ENCODE assay signal across 1 cellular context in the genomic region with DNA sequence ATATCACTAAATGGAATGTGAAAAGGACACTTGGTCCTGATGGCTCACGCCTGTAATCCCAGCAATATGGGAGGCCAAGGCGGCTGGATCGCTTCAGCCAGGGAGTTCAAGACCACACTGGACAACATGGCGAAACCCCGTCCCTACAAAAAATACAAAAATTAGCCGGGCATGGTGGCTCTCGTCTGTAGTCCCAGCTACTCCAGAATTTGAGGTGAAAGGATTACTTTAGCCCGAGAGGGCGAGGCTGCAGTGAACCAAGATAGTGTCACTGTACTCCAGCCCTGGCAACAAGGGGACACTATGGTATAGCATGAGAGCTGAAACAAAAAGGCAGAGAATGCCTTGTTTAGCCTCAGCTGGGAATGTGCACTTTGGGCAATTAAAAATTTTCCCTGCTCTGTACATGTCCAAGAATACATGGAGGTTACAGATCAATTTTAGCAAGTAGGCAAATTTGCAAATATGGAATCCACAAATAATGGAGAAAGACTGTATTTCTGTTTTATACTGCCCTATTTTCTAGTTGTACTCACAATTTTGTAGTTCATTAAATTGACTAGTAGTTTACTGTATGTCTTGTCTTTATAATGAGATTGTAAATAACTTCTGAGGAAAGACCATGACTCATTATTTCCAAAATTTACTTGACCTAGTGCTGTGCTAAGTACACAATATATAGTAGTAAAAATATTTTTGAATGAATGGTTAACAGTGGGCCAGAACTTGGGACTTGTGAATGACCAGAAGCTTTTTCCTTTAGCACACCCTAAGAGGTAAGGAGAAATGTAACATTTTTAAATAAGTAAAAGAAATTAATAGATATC.
TF ChIP-seq lines count a peak whose summit lies in the region.

No MANE protein-coding gene starts in this region.

TF ChIP-seq in K562, 482 proteins besides CTCF, POLR2A, EP300 and RAD21 (continued from another document and continues in another):
- TF ChIP-seq, protein P1, sequence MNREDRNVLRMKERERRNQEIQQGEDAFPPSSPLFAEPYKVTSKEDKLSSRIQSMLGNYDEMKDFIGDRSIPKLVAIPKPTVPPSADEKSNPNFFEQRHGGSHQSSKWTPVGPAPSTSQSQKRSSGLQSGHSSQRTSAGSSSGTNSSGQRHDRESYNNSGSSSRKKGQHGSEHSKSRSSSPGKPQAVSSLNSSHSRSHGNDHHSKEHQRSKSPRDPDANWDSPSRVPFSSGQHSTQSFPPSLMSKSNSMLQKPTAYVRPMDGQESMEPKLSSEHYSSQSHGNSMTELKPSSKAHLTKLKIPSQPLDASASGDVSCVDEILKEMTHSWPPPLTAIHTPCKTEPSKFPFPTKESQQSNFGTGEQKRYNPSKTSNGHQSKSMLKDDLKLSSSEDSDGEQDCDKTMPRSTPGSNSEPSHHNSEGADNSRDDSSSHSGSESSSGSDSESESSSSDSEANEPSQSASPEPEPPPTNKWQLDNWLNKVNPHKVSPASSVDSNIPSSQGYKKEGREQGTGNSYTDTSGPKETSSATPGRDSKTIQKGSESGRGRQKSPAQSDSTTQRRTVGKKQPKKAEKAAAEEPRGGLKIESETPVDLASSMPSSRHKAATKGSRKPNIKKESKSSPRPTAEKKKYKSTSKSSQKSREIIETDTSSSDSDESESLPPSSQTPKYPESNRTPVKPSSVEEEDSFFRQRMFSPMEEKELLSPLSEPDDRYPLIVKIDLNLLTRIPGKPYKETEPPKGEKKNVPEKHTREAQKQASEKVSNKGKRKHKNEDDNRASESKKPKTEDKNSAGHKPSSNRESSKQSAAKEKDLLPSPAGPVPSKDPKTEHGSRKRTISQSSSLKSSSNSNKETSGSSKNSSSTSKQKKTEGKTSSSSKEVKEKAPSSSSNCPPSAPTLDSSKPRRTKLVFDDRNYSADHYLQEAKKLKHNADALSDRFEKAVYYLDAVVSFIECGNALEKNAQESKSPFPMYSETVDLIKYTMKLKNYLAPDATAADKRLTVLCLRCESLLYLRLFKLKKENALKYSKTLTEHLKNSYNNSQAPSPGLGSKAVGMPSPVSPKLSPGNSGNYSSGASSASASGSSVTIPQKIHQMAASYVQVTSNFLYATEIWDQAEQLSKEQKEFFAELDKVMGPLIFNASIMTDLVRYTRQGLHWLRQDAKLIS (CRISPR knock-in tag; IDR thresholded peaks at IDR 0.05) = no peak
- no peak for TF ChIP-seq SRSF7 (optimal IDR thresholded peaks at IDR 0.05; ENCODE audit: low read depth, low read length)
- no peak for TF ChIP-seq IFI16 (CRISPR knock-in tag; IDR thresholded peaks at IDR 0.05)
- 0 out of 2 replicates have a peak, but pooled peaks have one; percentile 9 for TF ChIP-seq ZFX (CRISPR knock-in tag; IDR thresholded peaks at IDR 0.05)
- no peak for TF ChIP-seq POLR2H (tag; IDR thresholded peaks at IDR 0.05; ENCODE audit: low read depth)
- TF ChIP-seq, protein P2, sequence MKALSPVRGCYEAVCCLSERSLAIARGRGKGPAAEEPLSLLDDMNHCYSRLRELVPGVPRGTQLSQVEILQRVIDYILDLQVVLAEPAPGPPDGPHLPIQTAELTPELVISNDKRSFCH (CRISPR knock-in tag; IDR thresholded peaks at IDR 0.05) = no peak
- TF ChIP-seq, protein P2 (tag; IDR thresholded peaks at IDR 0.05) = no peak
- TF ChIP-seq HEY1 (CRISPR knock-in tag; IDR thresholded peaks at IDR 0.05; ENCODE audit: borderline replicate concordance) = no peak
- no peak for TF ChIP-seq CSDE1 (IDR thresholded peaks at IDR 0.05)
- 0 out of 2 replicates have a peak, but pooled peaks have one; percentile 8 for TF ChIP-seq JUN (IDR thresholded peaks at IDR 0.05; ENCODE audit: borderline replicate concordance, low read depth, low read length)
- TF ChIP-seq JUN (CRISPR knock-in tag; IDR thresholded peaks at IDR 0.05; ENCODE audit: borderline replicate concordance) = no peak
- no peak for TF ChIP-seq HCFC1 (IDR thresholded peaks at IDR 0.05; ENCODE audit: low read depth, low read length)
- no peak for TF ChIP-seq FUS (optimal IDR thresholded peaks at IDR 0.05; ENCODE audit: low read depth, low read length)
- TF ChIP-seq, protein P3, sequence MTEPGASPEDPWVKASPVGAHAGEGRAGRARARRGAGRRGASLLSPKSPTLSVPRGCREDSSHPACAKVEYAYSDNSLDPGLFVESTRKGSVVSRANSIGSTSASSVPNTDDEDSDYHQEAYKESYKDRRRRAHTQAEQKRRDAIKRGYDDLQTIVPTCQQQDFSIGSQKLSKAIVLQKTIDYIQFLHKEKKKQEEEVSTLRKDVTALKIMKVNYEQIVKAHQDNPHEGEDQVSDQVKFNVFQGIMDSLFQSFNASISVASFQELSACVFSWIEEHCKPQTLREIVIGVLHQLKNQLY (CRISPR knock-in tag; conservative IDR thresholded peaks at IDR 0.05) = no peak
- no peak for TF ChIP-seq STAT5B (CRISPR knock-in tag; IDR thresholded peaks at IDR 0.05)
- TF ChIP-seq ZNF695 (CRISPR knock-in tag; IDR thresholded peaks at IDR 0.05) = no peak
- no peak for TF ChIP-seq BCL6 (CRISPR knock-in tag; IDR thresholded peaks at IDR 0.05)
- TF ChIP-seq ZNF583 (CRISPR knock-in tag; IDR thresholded peaks at IDR 0.05) = no peak
- no peak for TF ChIP-seq GATAD2B (IDR thresholded peaks at IDR 0.05; ENCODE audit: borderline replicate concordance)
- TF ChIP-seq ZNF143 (CRISPR knock-in tag; IDR thresholded peaks at IDR 0.05) = no peak
- TF ChIP-seq HNRNPK (IDR thresholded peaks at IDR 0.05; ENCODE audit: low read depth, low read length, poor library complexity, severe bottlenecking) = no peak
- no peak for TF ChIP-seq MECOM (CRISPR knock-in tag; IDR thresholded peaks at IDR 0.05)
- TF ChIP-seq, protein P4, sequence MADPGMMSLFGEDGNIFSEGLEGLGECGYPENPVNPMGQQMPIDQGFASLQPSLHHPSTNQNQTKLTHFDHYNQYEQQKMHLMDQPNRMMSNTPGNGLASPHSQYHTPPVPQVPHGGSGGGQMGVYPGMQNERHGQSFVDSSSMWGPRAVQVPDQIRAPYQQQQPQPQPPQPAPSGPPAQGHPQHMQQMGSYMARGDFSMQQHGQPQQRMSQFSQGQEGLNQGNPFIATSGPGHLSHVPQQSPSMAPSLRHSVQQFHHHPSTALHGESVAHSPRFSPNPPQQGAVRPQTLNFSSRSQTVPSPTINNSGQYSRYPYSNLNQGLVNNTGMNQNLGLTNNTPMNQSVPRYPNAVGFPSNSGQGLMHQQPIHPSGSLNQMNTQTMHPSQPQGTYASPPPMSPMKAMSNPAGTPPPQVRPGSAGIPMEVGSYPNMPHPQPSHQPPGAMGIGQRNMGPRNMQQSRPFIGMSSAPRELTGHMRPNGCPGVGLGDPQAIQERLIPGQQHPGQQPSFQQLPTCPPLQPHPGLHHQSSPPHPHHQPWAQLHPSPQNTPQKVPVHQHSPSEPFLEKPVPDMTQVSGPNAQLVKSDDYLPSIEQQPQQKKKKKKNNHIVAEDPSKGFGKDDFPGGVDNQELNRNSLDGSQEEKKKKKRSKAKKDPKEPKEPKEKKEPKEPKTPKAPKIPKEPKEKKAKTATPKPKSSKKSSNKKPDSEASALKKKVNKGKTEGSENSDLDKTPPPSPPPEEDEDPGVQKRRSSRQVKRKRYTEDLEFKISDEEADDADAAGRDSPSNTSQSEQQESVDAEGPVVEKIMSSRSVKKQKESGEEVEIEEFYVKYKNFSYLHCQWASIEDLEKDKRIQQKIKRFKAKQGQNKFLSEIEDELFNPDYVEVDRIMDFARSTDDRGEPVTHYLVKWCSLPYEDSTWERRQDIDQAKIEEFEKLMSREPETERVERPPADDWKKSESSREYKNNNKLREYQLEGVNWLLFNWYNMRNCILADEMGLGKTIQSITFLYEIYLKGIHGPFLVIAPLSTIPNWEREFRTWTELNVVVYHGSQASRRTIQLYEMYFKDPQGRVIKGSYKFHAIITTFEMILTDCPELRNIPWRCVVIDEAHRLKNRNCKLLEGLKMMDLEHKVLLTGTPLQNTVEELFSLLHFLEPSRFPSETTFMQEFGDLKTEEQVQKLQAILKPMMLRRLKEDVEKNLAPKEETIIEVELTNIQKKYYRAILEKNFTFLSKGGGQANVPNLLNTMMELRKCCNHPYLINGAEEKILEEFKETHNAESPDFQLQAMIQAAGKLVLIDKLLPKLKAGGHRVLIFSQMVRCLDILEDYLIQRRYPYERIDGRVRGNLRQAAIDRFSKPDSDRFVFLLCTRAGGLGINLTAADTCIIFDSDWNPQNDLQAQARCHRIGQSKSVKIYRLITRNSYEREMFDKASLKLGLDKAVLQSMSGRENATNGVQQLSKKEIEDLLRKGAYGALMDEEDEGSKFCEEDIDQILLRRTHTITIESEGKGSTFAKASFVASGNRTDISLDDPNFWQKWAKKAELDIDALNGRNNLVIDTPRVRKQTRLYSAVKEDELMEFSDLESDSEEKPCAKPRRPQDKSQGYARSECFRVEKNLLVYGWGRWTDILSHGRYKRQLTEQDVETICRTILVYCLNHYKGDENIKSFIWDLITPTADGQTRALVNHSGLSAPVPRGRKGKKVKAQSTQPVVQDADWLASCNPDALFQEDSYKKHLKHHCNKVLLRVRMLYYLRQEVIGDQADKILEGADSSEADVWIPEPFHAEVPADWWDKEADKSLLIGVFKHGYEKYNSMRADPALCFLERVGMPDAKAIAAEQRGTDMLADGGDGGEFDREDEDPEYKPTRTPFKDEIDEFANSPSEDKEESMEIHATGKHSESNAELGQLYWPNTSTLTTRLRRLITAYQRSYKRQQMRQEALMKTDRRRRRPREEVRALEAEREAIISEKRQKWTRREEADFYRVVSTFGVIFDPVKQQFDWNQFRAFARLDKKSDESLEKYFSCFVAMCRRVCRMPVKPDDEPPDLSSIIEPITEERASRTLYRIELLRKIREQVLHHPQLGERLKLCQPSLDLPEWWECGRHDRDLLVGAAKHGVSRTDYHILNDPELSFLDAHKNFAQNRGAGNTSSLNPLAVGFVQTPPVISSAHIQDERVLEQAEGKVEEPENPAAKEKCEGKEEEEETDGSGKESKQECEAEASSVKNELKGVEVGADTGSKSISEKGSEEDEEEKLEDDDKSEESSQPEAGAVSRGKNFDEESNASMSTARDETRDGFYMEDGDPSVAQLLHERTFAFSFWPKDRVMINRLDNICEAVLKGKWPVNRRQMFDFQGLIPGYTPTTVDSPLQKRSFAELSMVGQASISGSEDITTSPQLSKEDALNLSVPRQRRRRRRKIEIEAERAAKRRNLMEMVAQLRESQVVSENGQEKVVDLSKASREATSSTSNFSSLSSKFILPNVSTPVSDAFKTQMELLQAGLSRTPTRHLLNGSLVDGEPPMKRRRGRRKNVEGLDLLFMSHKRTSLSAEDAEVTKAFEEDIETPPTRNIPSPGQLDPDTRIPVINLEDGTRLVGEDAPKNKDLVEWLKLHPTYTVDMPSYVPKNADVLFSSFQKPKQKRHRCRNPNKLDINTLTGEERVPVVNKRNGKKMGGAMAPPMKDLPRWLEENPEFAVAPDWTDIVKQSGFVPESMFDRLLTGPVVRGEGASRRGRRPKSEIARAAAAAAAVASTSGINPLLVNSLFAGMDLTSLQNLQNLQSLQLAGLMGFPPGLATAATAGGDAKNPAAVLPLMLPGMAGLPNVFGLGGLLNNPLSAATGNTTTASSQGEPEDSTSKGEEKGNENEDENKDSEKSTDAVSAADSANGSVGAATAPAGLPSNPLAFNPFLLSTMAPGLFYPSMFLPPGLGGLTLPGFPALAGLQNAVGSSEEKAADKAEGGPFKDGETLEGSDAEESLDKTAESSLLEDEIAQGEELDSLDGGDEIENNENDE (IDR thresholded peaks at IDR 0.05; ENCODE audit: low read depth, low read length) = no peak
- TF ChIP-seq, protein P5, sequence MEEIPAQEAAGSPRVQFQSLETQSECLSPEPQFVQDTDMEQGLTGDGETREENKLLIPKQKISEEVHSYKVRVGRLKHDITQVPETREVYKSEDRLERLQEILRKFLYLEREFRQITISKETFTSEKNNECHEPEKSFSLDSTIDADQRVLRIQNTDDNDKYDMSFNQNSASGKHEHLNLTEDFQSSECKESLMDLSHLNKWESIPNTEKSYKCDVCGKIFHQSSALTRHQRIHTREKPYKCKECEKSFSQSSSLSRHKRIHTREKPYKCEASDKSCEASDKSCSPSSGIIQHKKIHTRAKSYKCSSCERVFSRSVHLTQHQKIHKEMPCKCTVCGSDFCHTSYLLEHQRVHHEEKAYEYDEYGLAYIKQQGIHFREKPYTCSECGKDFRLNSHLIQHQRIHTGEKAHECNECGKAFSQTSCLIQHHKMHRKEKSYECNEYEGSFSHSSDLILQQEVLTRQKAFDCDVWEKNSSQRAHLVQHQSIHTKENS (CRISPR knock-in tag; IDR thresholded peaks at IDR 0.05) = no peak
- TF ChIP-seq EP400 (IDR thresholded peaks at IDR 0.05) = peak; percentile 32; the same call in 1 of the 2 replicates
- TF ChIP-seq LEF1 (IDR thresholded peaks at IDR 0.05) = no peak
- no peak for TF ChIP-seq SOX6 (IDR thresholded peaks at IDR 0.05)
- no peak for TF ChIP-seq ZNF77 (CRISPR knock-in tag; IDR thresholded peaks at IDR 0.05)
- no peak for TF ChIP-seq FOXA1 (IDR thresholded peaks at IDR 0.05; ENCODE audit: borderline replicate concordance)
- no peak for TF ChIP-seq BRF1 (IDR thresholded peaks at IDR 0.05; ENCODE audit: borderline replicate concordance, extremely low read depth, insufficient read length)
- TF ChIP-seq KLF10 (CRISPR knock-in tag; IDR thresholded peaks at IDR 0.05) = no peak
- no peak for TF ChIP-seq XRCC5 (IDR thresholded peaks at IDR 0.05; ENCODE audit: low read depth, low read length)
- TF ChIP-seq CBX8 (IDR thresholded peaks at IDR 0.05; ENCODE audit: borderline replicate concordance, extremely low read depth, low read depth, low read length, poor library complexity, severe bottlenecking) = no peak
- TF ChIP-seq ZNF263 (CRISPR knock-in tag; IDR thresholded peaks at IDR 0.05; ENCODE audit: borderline replicate concordance) = no peak
- no peak for TF ChIP-seq SIRT6 (IDR thresholded peaks at IDR 0.05; ENCODE audit: low read depth, low read length)
- TF ChIP-seq, protein P6, sequence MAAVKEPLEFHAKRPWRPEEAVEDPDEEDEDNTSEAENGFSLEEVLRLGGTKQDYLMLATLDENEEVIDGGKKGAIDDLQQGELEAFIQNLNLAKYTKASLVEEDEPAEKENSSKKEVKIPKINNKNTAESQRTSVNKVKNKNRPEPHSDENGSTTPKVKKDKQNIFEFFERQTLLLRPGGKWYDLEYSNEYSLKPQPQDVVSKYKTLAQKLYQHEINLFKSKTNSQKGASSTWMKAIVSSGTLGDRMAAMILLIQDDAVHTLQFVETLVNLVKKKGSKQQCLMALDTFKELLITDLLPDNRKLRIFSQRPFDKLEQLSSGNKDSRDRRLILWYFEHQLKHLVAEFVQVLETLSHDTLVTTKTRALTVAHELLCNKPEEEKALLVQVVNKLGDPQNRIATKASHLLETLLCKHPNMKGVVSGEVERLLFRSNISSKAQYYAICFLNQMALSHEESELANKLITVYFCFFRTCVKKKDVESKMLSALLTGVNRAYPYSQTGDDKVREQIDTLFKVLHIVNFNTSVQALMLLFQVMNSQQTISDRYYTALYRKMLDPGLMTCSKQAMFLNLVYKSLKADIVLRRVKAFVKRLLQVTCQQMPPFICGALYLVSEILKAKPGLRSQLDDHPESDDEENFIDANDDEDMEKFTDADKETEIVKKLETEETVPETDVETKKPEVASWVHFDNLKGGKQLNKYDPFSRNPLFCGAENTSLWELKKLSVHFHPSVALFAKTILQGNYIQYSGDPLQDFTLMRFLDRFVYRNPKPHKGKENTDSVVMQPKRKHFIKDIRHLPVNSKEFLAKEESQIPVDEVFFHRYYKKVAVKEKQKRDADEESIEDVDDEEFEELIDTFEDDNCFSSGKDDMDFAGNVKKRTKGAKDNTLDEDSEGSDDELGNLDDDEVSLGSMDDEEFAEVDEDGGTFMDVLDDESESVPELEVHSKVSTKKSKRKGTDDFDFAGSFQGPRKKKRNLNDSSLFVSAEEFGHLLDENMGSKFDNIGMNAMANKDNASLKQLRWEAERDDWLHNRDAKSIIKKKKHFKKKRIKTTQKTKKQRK (IDR thresholded peaks at IDR 0.05; ENCODE audit: borderline replicate concordance, low read depth, low read length) = no peak
- no peak for TF ChIP-seq NONO (IDR thresholded peaks at IDR 0.05; ENCODE audit: low read depth in 2 of 2, low read length in 1 of 2)
- TF ChIP-seq CC2D1A (IDR thresholded peaks at IDR 0.05) = peak; percentile 46; the same call in 1 of the 2 replicates
- no peak for TF ChIP-seq ZNF780A (CRISPR knock-in tag; IDR thresholded peaks at IDR 0.05)
- TF ChIP-seq CBFA2T2 (conservative IDR thresholded peaks at IDR 0.05) = no peak
